In the genomic region with DNA sequence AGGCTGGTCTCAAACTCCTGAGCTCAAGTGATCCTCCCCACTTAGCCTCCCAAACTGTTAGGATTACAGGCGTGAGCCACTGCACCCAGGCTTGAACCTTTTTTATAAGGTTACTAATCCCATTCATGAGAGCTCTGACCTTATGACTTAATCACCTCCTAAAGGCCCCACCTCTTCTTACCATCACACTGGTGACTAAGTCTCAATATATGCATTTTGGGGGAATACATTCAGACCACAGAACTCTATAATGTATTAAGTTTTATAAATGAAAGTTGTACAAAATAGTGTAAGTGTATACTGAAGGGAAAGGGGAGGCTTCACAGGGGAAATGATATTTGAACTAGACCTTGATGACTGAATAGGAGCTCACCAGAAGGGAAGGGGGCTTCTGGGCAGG, we compare ENCODE assay signal across 24 cellular contexts. TPM values are rescaled to one million over a fixed set of nuclear protein-coding genes. Genes with fewer than 3 reads are reported as not detected.
DNase-seq lines count a peak whose midpoint lies in the region; ATAC-seq and TF ChIP-seq lines count a peak whose summit lies in the region.
"Had no signal": no experiment of that assay in that cellular context is flagged by ENCODE, and none has a peak within 500 bp of the region (broad histone marks: within the 10 kb centered on the region; RNA-seq: fewer than 3 reads in every experiment).

No MANE protein-coding gene starts in this region.

- TF ChIP-seq CTCF in AG10803 (conservative IDR thresholded peaks at IDR 0.05; ENCODE audit: low read length): no peak

- peaks cover 3% of the 10 kb centered on the region for H3K27me3 Mint-ChIP-seq in T-helper 2 cell treated with Interferon-gamma antibody and Interleukin-4, amounts not matched to agents 5 μg/mL and 100 μg/mL, for 36 hours (ENCODE audit: low read depth)

- H3K4me3 ChIP-seq in AG10803 (ENCODE audit: low read length): no peak overlapping the region
- H3K4me3 ChIP-seq: adrenal gland; BLaER1 treated with 17β-estradiol and CSF1 and Interleukin-3, amounts not matched to agents 10 nM and 100 nM; right lobe of liver; upper lobe of left lung had no signal

- no peak overlapping the region for H3K4me3 Mint-ChIP-seq in T-helper 2 cell treated with Interferon-gamma antibody and Interleukin-4, amounts not matched to agents 5 μg/mL and 100 μg/mL, for 36 hours
- H3K4me3 Mint-ChIP-seq: IgD-negative memory B cell, T-helper 17 cell had no signal

- peak; percentile 37 for DNase-seq in AG10803 (ENCODE audit: low read depth)
- DNase-seq in HT1080 (ENCODE audit: low read depth): peak; percentile 57
- peak; percentile 20 for DNase-seq in SW480 (ENCODE audit: low spot score)
- DNase-seq in glomerular visceral epithelial cell (ENCODE audit: extremely low spot score): peak; percentile 46
- DNase-seq in middle frontal gyrus (ENCODE audit: extremely low spot score, low spot score): no peak
- DNase-seq in NCI-H748 treated with DMSO at 0.1 percent for 48 hours (lab: John Stamatoyannopoulos, UW): no peak
- no peak for DNase-seq in T-helper 2 cell treated with Interferon-gamma antibody and Interleukin-4, amounts not matched to agents 5 μg/mL and 100 μg/mL, for 36 hours (ENCODE audit: low spot score)
- DNase-seq: activated effector memory CD4-positive, alpha-beta T cell treated with Interleukin-2 at 50 U/mL for 16 hours; adrenal gland; Calu3; left ventricle myocardium superior; MM.1S; NCI-H1436 treated with DMSO at 0.1 percent for 48 hours; NCI-H2171; NCI-H526 treated with DMSO at 0.1 percent for 48 hours; posterior cingulate gyrus; right lobe of liver; SIG-M5; stimulated activated CD4-positive, alpha-beta T cell treated with anti-CD3 and anti-CD28 coated beads, Interleukin-15, amount 100 ng/mL, for 24 hours; T-helper 17 cell; upper lobe of left lung had no signal

- no peak for ATAC-seq in GM19455 (IDR thresholded peaks at IDR 0.05; ENCODE audit: unreplicated experiment)
- ATAC-seq: left ventricle myocardium superior, right lobe of liver, T-helper 17 cell had no signal

- H3K36me3 Mint-ChIP-seq in T-helper 2 cell treated with Interferon-gamma antibody and Interleukin-4, amounts not matched to agents 5 μg/mL and 100 μg/mL, for 36 hours (ENCODE audit: low read depth): no peaks in the 10 kb centered on the region

- no peaks in the 10 kb centered on the region for H3K4me1 Mint-ChIP-seq in T-helper 2 cell treated with Interferon-gamma antibody and Interleukin-4, amounts not matched to agents 5 μg/mL and 100 μg/mL, for 36 hours (ENCODE audit: low read depth)
- H3K4me1 Mint-ChIP-seq: T-helper 17 cell had no signal

- H3K9me3 Mint-ChIP-seq in T-helper 2 cell treated with Interferon-gamma antibody and Interleukin-4, amounts not matched to agents 5 μg/mL and 100 μg/mL, for 36 hours: no peaks in the 10 kb centered on the region

- H3K27ac Mint-ChIP-seq in T-helper 2 cell treated with Interferon-gamma antibody and Interleukin-4, amounts not matched to agents 5 μg/mL and 100 μg/mL, for 36 hours: no peak overlapping the region
- H3K27ac Mint-ChIP-seq: T-helper 17 cell had no signal

RNA-seq across cellular contexts. Expression of a gene that starts 28.4 kb away (rescaled TPM):
- total RNA-seq in HT1080 (2014; rRNA removed; shearing (Covaris generic)): 87.3 and 97.4 TPM in 2 replicates
- 58.6 and 74.5 TPM in 2 replicates for polyA plus RNA-seq in HT1080 (2015; cell fraction: cytosol; rRNA removed)
- 88.5 and 93.6 TPM in 2 replicates for polyA plus RNA-seq in HT1080 (2015; cell fraction: nucleus; rRNA removed)
- polyA plus RNA-seq: IgD-negative memory B cell had no signal

Comparison
In these comparisons a context has a peak if more than half of its experiments do, and no peak if none do; other contexts are left out.
1. DNase-seq: peak in AG10803 (single experiment), HT1080 (single experiment), SW480 (single experiment) and glomerular visceral epithelial cell (single experiment); none in middle frontal gyrus (single experiment), NCI-H748 treated with DMSO at 0.1 percent for 48 hours (single experiment) and T-helper 2 cell treated with Interferon-gamma antibody and Interleukin-4, amounts not matched to agents 5 μg/mL and 100 μg/mL, for 36 hours (single experiment).